In genomic region chr10:133388973-133389818, GRCh38 we compare ENCODE assay signal across 9 cellular contexts. TPM values are rescaled to one million over a fixed set of nuclear protein-coding genes. Genes with fewer than 3 reads are reported as not detected.
A peak's percentile ranks its signal among the peaks of the same experiment; 100 is the strongest.
DNase-seq lines count a peak whose midpoint lies in the region; ATAC-seq, FAIRE-seq and TF ChIP-seq lines count a peak whose summit lies in the region.
"Had no signal": no experiment of that assay in that cellular context is flagged by ENCODE, and none has a peak within 500 bp of the region (broad histone marks: within the 10 kb centered on the region; RNA-seq: fewer than 3 reads in every experiment).

No MANE protein-coding gene starts in this region.

- TF ChIP-seq CTCF in neural crest cell (conservative IDR thresholded peaks at IDR 0.05) (no peak), PC-3 (conservative IDR thresholded peaks at IDR 0.05; ENCODE audit: low read depth, low read length) (no peak)

- POLR2A ChIA-PET in PC-3 (lab: Charles Lee; ENCODE audit: unreplicated experiment) (interaction anchor here (0.6 to 0.8 kb wide), 2 partner anchors 10 to 1166 kb away, joined by 3 to 4 read pairs; partner anchors contain the start of gene PAOX), HEK293T (lab: Yijun Ruan, JAX) (interaction anchor here (1.4 kb wide), 1 partner anchor 31 kb away, joined by 3 read pairs; the partner anchor contains the start of gene FUOM)

- H3K4me1 Mint-ChIP-seq in activated T-cell treated with anti-CD3 and anti-CD28 coated beads, Interleukin-2, amount 50 U/mL, for 24 hours (ENCODE audit: low read depth): peaks cover 48% of the 10 kb centered on the region
- H3K4me1 Mint-ChIP-seq in neural crest cell: peaks cover 4% of the 10 kb centered on the region

- no peak overlapping the region for H2AFZ ChIP-seq in PC-3 (ENCODE audit: low read length)

- no peaks in the 10 kb centered on the region for H3K9me2 ChIP-seq in PC-3 (replicated peaks; ENCODE audit: low read length)

- H3F3A ChIP-seq in PC-3 (ENCODE audit: low read length, unreplicated experiment): no peaks in the 10 kb centered on the region

- no peaks in the 10 kb centered on the region for H4K20me1 ChIP-seq in PC-3 (ENCODE audit: low read length)

- peak overlapping the region; percentile 93 for H3K27ac Mint-ChIP-seq in activated T-cell treated with anti-CD3 and anti-CD28 coated beads, Interleukin-2, amount 50 U/mL, for 24 hours
- no peak overlapping the region for H3K27ac Mint-ChIP-seq in neural crest cell (ENCODE audit: unreplicated experiment)

- no peak overlapping the region for H3K27ac ChIP-seq in PC-3 (ENCODE audit: low read length)

- H3K27me3 ChIP-seq in PC-3 (ENCODE audit: low read length): no peaks in the 10 kb centered on the region

- peak; percentile 75 for DNase-seq in GM12891 (ENCODE audit: insufficient read length, low spot score)
- peak; percentile 63 for DNase-seq in activated T-cell treated with anti-CD3 and anti-CD28 coated beads, Interleukin-2, amount 50 U/mL, for 24 hours
- DNase-seq in neural crest cell (ENCODE audit: low read depth, low spot score): no peak
- DNase-seq in PC-3: no peak
- no peak for DNase-seq in HEK293T (ENCODE audit: extremely low spot score)
- DNase-seq in urothelium cell line (ENCODE audit: low spot score): no peak

- no peaks in the 10 kb centered on the region for H3K9me3 Mint-ChIP-seq in activated T-cell treated with anti-CD3 and anti-CD28 coated beads, Interleukin-2, amount 50 U/mL, for 24 hours
- no peaks in the 10 kb centered on the region for H3K9me3 Mint-ChIP-seq in neural crest cell

- H3K4me3 Mint-ChIP-seq in activated T-cell treated with anti-CD3 and anti-CD28 coated beads, Interleukin-2, amount 50 U/mL, for 24 hours: peak overlapping the region; percentile 80
- H3K4me3 Mint-ChIP-seq in neural crest cell: peak overlapping the region; percentile 8

- no peak overlapping the region for H3K4me3 ChIP-seq in PC-3 (ENCODE audit: low read length)

- TF ChIP-seq POLR2A in GM12891 (IDR thresholded peaks at IDR 0.05; ENCODE audit: low read depth, low read length): peak; percentile 58

- no peak overlapping the region for H3K4me2 ChIP-seq in PC-3 (ENCODE audit: low read length)

- peaks cover 3% of the 10 kb centered on the region; the same call in 1 of the 2 replicates for H3K4me1 ChIP-seq in PC-3 (ENCODE audit: insufficient read depth, low read length)

- H3K79me2 ChIP-seq in PC-3 (ENCODE audit: low read length): peaks cover 1% of the 10 kb centered on the region; the same call in 1 of the 2 replicates

- no peaks in the 10 kb centered on the region for H3K9me3 ChIP-seq in PC-3 (ENCODE audit: low read length)

- intact Hi-C loops in PC-3 (cut with micrococcal nuclease): no loop called here

- no TSS peak for BruUV-seq in PC-3 (replicated peaks; lab: Mats Ljungman, UMichigan)

- FAIRE-seq in GM12891 (lab: Jason Lieb, UNC): peak; percentile 98
- no peak for FAIRE-seq in urothelium cell line (lab: Jason Lieb, UNC)
- FAIRE-seq: colon had no signal

- H3K9ac ChIP-seq in PC-3 (ENCODE audit: low read length): no peak overlapping the region

- CTCF ChIA-PET in PC-3 (lab: Charles Lee) (no interaction called here), HEK293T (lab: Yijun Ruan, JAX) (no interaction called here)

- H3K36me3 Mint-ChIP-seq in activated T-cell treated with anti-CD3 and anti-CD28 coated beads, Interleukin-2, amount 50 U/mL, for 24 hours (ENCODE audit: low read depth): peaks cover 7% of the 10 kb centered on the region
- no peaks in the 10 kb centered on the region for H3K36me3 Mint-ChIP-seq in neural crest cell (ENCODE audit: low read depth)

- H3K36me3 ChIP-seq in PC-3 (ENCODE audit: low read depth, low read length): no peaks in the 10 kb centered on the region

- no peaks in the 10 kb centered on the region for H3K27me3 Mint-ChIP-seq in activated T-cell treated with anti-CD3 and anti-CD28 coated beads, Interleukin-2, amount 50 U/mL, for 24 hours
- H3K27me3 Mint-ChIP-seq in neural crest cell (ENCODE audit: low read depth): no peaks in the 10 kb centered on the region

- peak; percentile 75 for ATAC-seq in GM21381 (IDR thresholded peaks at IDR 0.05; ENCODE audit: unreplicated experiment)
- ATAC-seq in HG03565 (IDR thresholded peaks at IDR 0.05; ENCODE audit: unreplicated experiment): peak; percentile 78
- ATAC-seq in PC-3: no peak

TF ChIP-seq in GM12891, 5 proteins besides CTCF, POLR2A, EP300 and RAD21:
- peak; percentile 64 for TF ChIP-seq POLR2AphosphoS5 (IDR thresholded peaks at IDR 0.05; ENCODE audit: low read depth, low read length)
- TF ChIP-seq POU2F2 (IDR thresholded peaks at IDR 0.05; ENCODE audit: low read depth, low read length): no peak; the same call in 1 of the 2 replicates
- TF ChIP-seq TAF1 (IDR thresholded peaks at IDR 0.05; ENCODE audit: low read depth, low read length): no peak
- peak; percentile 94 for TF ChIP-seq SPI1 (IDR thresholded peaks at IDR 0.05; ENCODE audit: low read depth, low read length)
- TF ChIP-seq PAX5 (IDR thresholded peaks at IDR 0.05; ENCODE audit: insufficient read depth, low read length, severe bottlenecking): no peak

TF ChIP-seq in HEK293T, 16 proteins besides CTCF, POLR2A, EP300 and RAD21:
- TF ChIP-seq ARNT (IDR thresholded peaks at IDR 0.05) (no peak), ELF4 (IDR thresholded peaks at IDR 0.05) (no peak), FOXA1 (IDR thresholded peaks at IDR 0.05) (no peak), TARDBP (IDR thresholded peaks at IDR 0.05) (no peak), PKNOX1 (IDR thresholded peaks at IDR 0.05) (no peak), CTBP1 (IDR thresholded peaks at IDR 0.05; ENCODE audit: borderline replicate concordance) (no peak), NFRKB (IDR thresholded peaks at IDR 0.05) (no peak), FOXK2 (IDR thresholded peaks at IDR 0.05) (no peak), BHLHE40 (IDR thresholded peaks at IDR 0.05; ENCODE audit: borderline replicate concordance) (no peak), SP1 (IDR thresholded peaks at IDR 0.05) (no peak), SUZ12 (IDR thresholded peaks at IDR 0.05) (no peak), HDGF (IDR thresholded peaks at IDR 0.05; ENCODE audit: borderline replicate concordance) (no peak)

RNA-seq across cellular contexts. Expression of gene MTG1, which starts 4.8 kb away (rescaled TPM):
- 24.2 TPM for polyA plus RNA-seq in GM12891 (2012; ENCODE audit: low read depth, missing spikeins)
- total RNA-seq in neural crest cell: 104 and 105 TPM in 2 replicates
- 38.8 and 39.4 TPM in 2 replicates for total RNA-seq in PC-3 (2014; rRNA removed)

RNA-seq across cellular contexts. Expression of gene PAOX, which starts 10.1 kb away (rescaled TPM):
- 5.3 TPM for polyA plus RNA-seq in GM12891 (2012; ENCODE audit: low read depth, missing spikeins)
- total RNA-seq in neural crest cell: 8.8 and 9.7 TPM in 2 replicates
- 3.7 and 4.1 TPM in 2 replicates for total RNA-seq in PC-3 (2014; rRNA removed)

RNA-seq across cellular contexts. Expression of gene ECHS1, which starts 16.0 kb away (rescaled TPM):
- 71.8 TPM for polyA plus RNA-seq in GM12891 (2012; ENCODE audit: low read depth, missing spikeins)
- total RNA-seq in neural crest cell (98.1 and 103 TPM in 2 replicates), PC-3 (2014; rRNA removed) (114 and 120 TPM in 2 replicates)

RNA-seq across cellular contexts. Expression of gene FUOM, which starts 31.4 kb away (rescaled TPM):
- polyA plus RNA-seq in GM12891 (2012; ENCODE audit: low read depth, missing spikeins): 15.4 TPM
- total RNA-seq in neural crest cell: 18.1 and 18.3 TPM in 2 replicates
- total RNA-seq in PC-3 (2014; rRNA removed): 33.3 and 40.0 TPM in 2 replicates

RNA-seq across cellular contexts. Expression of gene SPRN, which starts 35.2 kb away (rescaled TPM):
- 0.49 TPM for polyA plus RNA-seq in GM12891 (2012; ENCODE audit: low read depth, missing spikeins)
- total RNA-seq in neural crest cell (0.37 and 0.48 TPM in 2 replicates), PC-3 (2014; rRNA removed) (not detected in 2 replicates)

Comparison
In these comparisons a context has a peak if more than half of its experiments do, and no peak if none do; other contexts are left out.
1. DNase-seq: peak in GM12891 (single experiment) and activated T-cell treated with anti-CD3 and anti-CD28 coated beads, Interleukin-2, amount 50 U/mL, for 24 hours (single experiment); none in neural crest cell (single experiment), PC-3 (single experiment), HEK293T (single experiment) and urothelium cell line (single experiment).